1 cellular context compared by ENCODE assay signal in genomic region chr5:75648712-75649111, GRCh38.
A peak's percentile ranks its signal among the peaks of the same experiment; 100 is the strongest.
TF ChIP-seq lines count a peak whose summit lies in the region.

No MANE protein-coding gene starts in this region.

TF ChIP-seq in GM12878, 131 proteins besides CTCF, POLR2A, EP300 and RAD21 (continued from another document and continues in another):
- TF ChIP-seq JUND (IDR thresholded peaks at IDR 0.05; ENCODE audit: low read depth, low read length) (no peak), ZSCAN29 (IDR thresholded peaks at IDR 0.05) (no peak), PRDM15 (CRISPR knock-in tag; IDR thresholded peaks at IDR 0.05) (no peak), TCF3 (IDR thresholded peaks at IDR 0.05; ENCODE audit: borderline replicate concordance, insufficient read depth, low read depth, low read length) (0 out of 2 replicates have a peak, but pooled peaks have one; percentile 45), ZBTB11 (CRISPR knock-in tag; IDR thresholded peaks at IDR 0.05) (no peak), GATAD2B (conservative IDR thresholded peaks at IDR 0.05; ENCODE audit: low read depth) (no peak), HSF1 (IDR thresholded peaks at IDR 0.05; ENCODE audit: low read depth, low read length) (no peak), SRF (IDR thresholded peaks at IDR 0.05; ENCODE audit: low read depth in 2 of 2, low read length in 2 of 2) (no peak), BHLHE40 (IDR thresholded peaks at IDR 0.05; ENCODE audit: borderline replicate concordance in 1 of 2, low read depth in 2 of 2, low read length in 1 of 2) (no peak; a peak in 1 of 4 replicates), RAD51 (IDR thresholded peaks at IDR 0.05) (no peak), ZNF24 (IDR thresholded peaks at IDR 0.05) (no peak), ZZZ3 (IDR thresholded peaks at IDR 0.05; ENCODE audit: control insufficient read depth, insufficient read length, low read depth) (no peak), SUZ12 (IDR thresholded peaks at IDR 0.05; ENCODE audit: unreplicated experiment) (no peak), YBX1 (IDR thresholded peaks at IDR 0.05) (no peak), CBX5 (IDR thresholded peaks at IDR 0.05; ENCODE audit: low read depth) (no peak), MYB (IDR thresholded peaks at IDR 0.05; ENCODE audit: borderline replicate concordance, low read depth, low read length) (no peak), IKZF1 (conservative IDR thresholded peaks at IDR 0.05) (no peak), SUPT20H (IDR thresholded peaks at IDR 0.05; ENCODE audit: borderline replicate concordance, control insufficient read depth, low read depth, low read length) (no peak), ZBTB40 (IDR thresholded peaks at IDR 0.05; ENCODE audit: borderline replicate concordance) (no peak), CBFB (IDR thresholded peaks at IDR 0.05; ENCODE audit: low read depth) (no peak), CHD2 (IDR thresholded peaks at IDR 0.05; ENCODE audit: borderline replicate concordance, low read depth, low read length) (no peak), NKRF (conservative IDR thresholded peaks at IDR 0.05) (no peak), MYC (IDR thresholded peaks at IDR 0.05; ENCODE audit: insufficient read depth, insufficient read length, insufficient replicate concordance, low read length, severe bottlenecking) (no peak), RELB (IDR thresholded peaks at IDR 0.05; ENCODE audit: low read depth) (no peak), STAT1 (conservative IDR thresholded peaks at IDR 0.05) (no peak), FOS (IDR thresholded peaks at IDR 0.05; ENCODE audit: borderline replicate concordance, extremely low read depth, insufficient read length) (no peak), SREBF2 (IDR thresholded peaks at IDR 0.05; ENCODE audit: low read length) (no peak), SIN3A (IDR thresholded peaks at IDR 0.05; ENCODE audit: low read depth, low read length) (no peak), WRNIP1 (IDR thresholded peaks at IDR 0.05; ENCODE audit: borderline replicate concordance, low read depth, low read length) (no peak), SMARCA5 (IDR thresholded peaks at IDR 0.05) (no peak), GABPA (IDR thresholded peaks at IDR 0.05; ENCODE audit: low read depth) (no peak), CBX3 (IDR thresholded peaks at IDR 0.05; ENCODE audit: borderline replicate concordance, low read depth) (no peak), BCL11A (IDR thresholded peaks at IDR 0.05; ENCODE audit: low read depth, low read length) (peak; percentile 47; the same call in 1 of the 2 replicates), ATF7 (IDR thresholded peaks at IDR 0.05; ENCODE audit: low read depth) (peak; percentile 36; the same call in 1 of the 2 replicates), TARDBP (IDR thresholded peaks at IDR 0.05; ENCODE audit: borderline replicate concordance) (no peak), HCFC1 (IDR thresholded peaks at IDR 0.05; ENCODE audit: low read length) (0 out of 2 replicates have a peak, but pooled peaks have one; percentile 18), MXI1 (IDR thresholded peaks at IDR 0.05; ENCODE audit: low read depth, low read length) (no peak), PKNOX1 (IDR thresholded peaks at IDR 0.05) (no peak), ATF2 (IDR thresholded peaks at IDR 0.05; ENCODE audit: low read length) (peak; percentile 23; the same call in 1 of the 2 replicates), MAX (IDR thresholded peaks at IDR 0.05; ENCODE audit: low read depth, low read length) (no peak), USF2 (IDR thresholded peaks at IDR 0.05; ENCODE audit: borderline replicate concordance, low read depth, low read length) (no peak), SMAD5 (IDR thresholded peaks at IDR 0.05; ENCODE audit: low read depth) (no peak), RELA (IDR thresholded peaks at IDR 0.05; ENCODE audit: borderline replicate concordance, partially characterized antibody) (no peak)
